In genomic region chr6:36129889-36130671, GRCh38 we compare ENCODE assay signal across 1 cellular context.
TF ChIP-seq lines count a peak whose summit lies in the region.

TSS of gene MAPK13 (plus strand) at chr6:36130513. CDS start at chr6:36130583, 70 bp downstream.

TF ChIP-seq in WTC11, 78 proteins besides CTCF, POLR2A, EP300 and RAD21 (continued from another document):
- TF ChIP-seq, protein P1, sequence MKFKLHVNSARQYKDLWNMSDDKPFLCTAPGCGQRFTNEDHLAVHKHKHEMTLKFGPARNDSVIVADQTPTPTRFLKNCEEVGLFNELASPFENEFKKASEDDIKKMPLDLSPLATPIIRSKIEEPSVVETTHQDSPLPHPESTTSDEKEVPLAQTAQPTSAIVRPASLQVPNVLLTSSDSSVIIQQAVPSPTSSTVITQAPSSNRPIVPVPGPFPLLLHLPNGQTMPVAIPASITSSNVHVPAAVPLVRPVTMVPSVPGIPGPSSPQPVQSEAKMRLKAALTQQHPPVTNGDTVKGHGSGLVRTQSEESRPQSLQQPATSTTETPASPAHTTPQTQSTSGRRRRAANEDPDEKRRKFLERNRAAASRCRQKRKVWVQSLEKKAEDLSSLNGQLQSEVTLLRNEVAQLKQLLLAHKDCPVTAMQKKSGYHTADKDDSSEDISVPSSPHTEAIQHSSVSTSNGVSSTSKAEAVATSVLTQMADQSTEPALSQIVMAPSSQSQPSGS (CRISPR knock-in tag; IDR thresholded peaks at IDR 0.05; ENCODE audit: borderline replicate concordance, low read depth): no peak
